ENCODE assay signal across 1 cellular context in the genomic region with DNA sequence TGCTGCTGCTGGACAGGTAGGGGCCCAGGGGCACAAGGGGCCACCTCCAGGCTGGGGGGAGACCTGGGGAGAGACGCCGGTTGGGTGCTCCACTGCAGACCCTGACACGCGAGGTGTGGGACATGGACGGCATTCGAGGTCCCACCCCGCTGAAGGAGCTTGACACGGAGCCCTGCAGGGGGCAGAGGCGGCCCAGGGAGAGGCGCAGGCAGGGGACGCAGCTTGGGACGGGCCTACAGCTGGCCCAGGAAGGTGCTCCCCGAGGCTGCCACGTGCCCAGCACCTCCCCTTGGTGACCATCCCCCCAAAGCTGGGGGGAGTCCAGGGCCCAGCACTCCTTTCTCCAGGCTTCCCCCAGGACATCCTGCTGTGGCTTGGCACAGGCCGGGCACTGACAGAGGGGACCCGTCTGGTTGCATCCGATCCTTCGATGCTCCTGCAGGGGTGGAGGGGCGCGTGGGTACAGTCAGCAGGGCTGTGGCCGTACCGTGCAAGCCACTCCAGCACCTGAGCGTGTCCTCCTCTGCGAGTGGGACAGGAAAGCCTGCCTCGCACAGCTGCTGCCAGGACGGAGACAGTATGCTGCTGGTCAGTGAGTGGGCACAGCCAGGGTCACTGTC.
TF ChIP-seq lines count a peak whose summit lies in the region.

No MANE protein-coding gene starts in this region.

TF ChIP-seq in HCT116, 20 proteins besides CTCF, POLR2A, EP300 and RAD21 (continued from another document):
- TF ChIP-seq, protein P1, sequence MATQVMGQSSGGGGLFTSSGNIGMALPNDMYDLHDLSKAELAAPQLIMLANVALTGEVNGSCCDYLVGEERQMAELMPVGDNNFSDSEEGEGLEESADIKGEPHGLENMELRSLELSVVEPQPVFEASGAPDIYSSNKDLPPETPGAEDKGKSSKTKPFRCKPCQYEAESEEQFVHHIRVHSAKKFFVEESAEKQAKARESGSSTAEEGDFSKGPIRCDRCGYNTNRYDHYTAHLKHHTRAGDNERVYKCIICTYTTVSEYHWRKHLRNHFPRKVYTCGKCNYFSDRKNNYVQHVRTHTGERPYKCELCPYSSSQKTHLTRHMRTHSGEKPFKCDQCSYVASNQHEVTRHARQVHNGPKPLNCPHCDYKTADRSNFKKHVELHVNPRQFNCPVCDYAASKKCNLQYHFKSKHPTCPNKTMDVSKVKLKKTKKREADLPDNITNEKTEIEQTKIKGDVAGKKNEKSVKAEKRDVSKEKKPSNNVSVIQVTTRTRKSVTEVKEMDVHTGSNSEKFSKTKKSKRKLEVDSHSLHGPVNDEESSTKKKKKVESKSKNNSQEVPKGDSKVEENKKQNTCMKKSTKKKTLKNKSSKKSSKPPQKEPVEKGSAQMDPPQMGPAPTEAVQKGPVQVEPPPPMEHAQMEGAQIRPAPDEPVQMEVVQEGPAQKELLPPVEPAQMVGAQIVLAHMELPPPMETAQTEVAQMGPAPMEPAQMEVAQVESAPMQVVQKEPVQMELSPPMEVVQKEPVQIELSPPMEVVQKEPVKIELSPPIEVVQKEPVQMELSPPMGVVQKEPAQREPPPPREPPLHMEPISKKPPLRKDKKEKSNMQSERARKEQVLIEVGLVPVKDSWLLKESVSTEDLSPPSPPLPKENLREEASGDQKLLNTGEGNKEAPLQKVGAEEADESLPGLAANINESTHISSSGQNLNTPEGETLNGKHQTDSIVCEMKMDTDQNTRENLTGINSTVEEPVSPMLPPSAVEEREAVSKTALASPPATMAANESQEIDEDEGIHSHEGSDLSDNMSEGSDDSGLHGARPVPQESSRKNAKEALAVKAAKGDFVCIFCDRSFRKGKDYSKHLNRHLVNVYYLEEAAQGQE (IDR thresholded peaks at IDR 0.05; ENCODE audit: low read depth) = no peak
- TF ChIP-seq YY1 (IDR thresholded peaks at IDR 0.05; ENCODE audit: extremely low read depth, insufficient replicate concordance, low read depth, low read length) = no peak
- TF ChIP-seq ZFX (IDR thresholded peaks at IDR 0.05) = no peak
- no peak for TF ChIP-seq SIN3A (IDR thresholded peaks at IDR 0.05; ENCODE audit: low read depth)
